Comparison of ENCODE assay signal across 9 cellular contexts in genomic region chr22:36461665-36462474, GRCh38. TPM values are rescaled to one million over a fixed set of nuclear protein-coding genes. Genes with fewer than 3 reads are reported as not detected.
A peak's percentile ranks its signal among the peaks of the same experiment; 100 is the strongest.
DNase-seq lines count a peak whose midpoint lies in the region; ATAC-seq and TF ChIP-seq lines count a peak whose summit lies in the region.
"Had no signal": no experiment of that assay in that cellular context is flagged by ENCODE, and none has a peak within 500 bp of the region (broad histone marks: within the 10 kb centered on the region; RNA-seq: fewer than 3 reads in every experiment).

No MANE protein-coding gene starts in this region.

- H3K36me3 ChIP-seq in HUES48 (ENCODE audit: control insufficient read depth, insufficient read depth, low read length) (0 out of 2 replicates have a peak, but pooled peaks cover 3% of the 10 kb centered on the region), ascending aorta (no peaks in the 10 kb centered on the region), thyroid gland (no peaks in the 10 kb centered on the region)
- no peaks in the 10 kb centered on the region for H3K36me3 ChIP-seq in CD8-positive, alpha-beta T cell (ENCODE audit: insufficient read depth, low read length)

- CTCF ChIA-PET in CD8-positive, alpha-beta T cell (lab: Charles Lee): interaction anchor here (0.6 to 1.3 kb wide), 3 partner anchors 78 to 161 kb away, joined by 3 to 4 read pairs (median 3); no protein-coding TSS in a partner anchor

- peak overlapping the region; percentile 66 for H3K27ac ChIP-seq in HUES48 (ENCODE audit: low read depth, low read length)
- peak overlapping the region; percentile 96 to 97 for H3K27ac ChIP-seq in ascending aorta
- H3K27ac ChIP-seq in thyroid gland: peak overlapping the region; percentile 91 to 98 (median 92)
- no peak overlapping the region for H3K27ac ChIP-seq in CD8-positive, alpha-beta T cell (ENCODE audit: low read depth, low read length)

- H3K4me1 Mint-ChIP-seq in CD8-positive, alpha-beta T cell (ENCODE audit: low read depth): peaks cover 5% of the 10 kb centered on the region

- H3K27me3 ChIP-seq in HUES48 (ENCODE audit: control insufficient read depth, insufficient read depth, low read length) (no peaks in the 10 kb centered on the region), ascending aorta (no peaks in the 10 kb centered on the region), thyroid gland (no peaks in the 10 kb centered on the region)
- no peaks in the 10 kb centered on the region for H3K27me3 ChIP-seq in CD8-positive, alpha-beta T cell (ENCODE audit: insufficient read depth, low read length)

- peaks cover 15% of the 10 kb centered on the region for H3K4me1 ChIP-seq in HUES48 (ENCODE audit: control insufficient read depth, insufficient read depth, low read length)
- peaks cover 29 to 67% of the 10 kb centered on the region in 2 donors for H3K4me1 ChIP-seq in ascending aorta
- peaks cover 38 to 78% of the 10 kb centered on the region in 2 donors for H3K4me1 ChIP-seq in thyroid gland
- H3K4me1 ChIP-seq in CD8-positive, alpha-beta T cell (ENCODE audit: insufficient read depth, low read length): peaks cover 7% of the 10 kb centered on the region

- no peak overlapping the region for H3K4me3 Mint-ChIP-seq in CD8-positive, alpha-beta T cell

- H3K27me3 Mint-ChIP-seq in CD8-positive, alpha-beta T cell (ENCODE audit: low read depth): no peaks in the 10 kb centered on the region

- H3K9me3 ChIP-seq in HUES48 (ENCODE audit: control insufficient read depth, insufficient read depth, low read length) (no peaks in the 10 kb centered on the region), ascending aorta (no peaks in the 10 kb centered on the region), thyroid gland (no peaks in the 10 kb centered on the region)
- H3K9me3 ChIP-seq in CD8-positive, alpha-beta T cell (ENCODE audit: low read length): no peaks in the 10 kb centered on the region

- peaks cover 3% of the 10 kb centered on the region for H3K36me3 Mint-ChIP-seq in CD8-positive, alpha-beta T cell

- intact Hi-C loops in ascending aorta (cut with DNase I) (loop anchor here (2.0 kb wide), 1 partner anchor 75 kb away; the partner anchor contains the start of gene MYH9), thyroid gland (cut with DNase I) (no loop called here)
- intact Hi-C loops in CD8-positive, alpha-beta T cell (cut with DNase I, micrococcal nuclease): no loop called here

- peak in 1 of 2 donors; percentile 75 for TF ChIP-seq POLR2A in thyroid gland (IDR thresholded peaks at IDR 0.05)

- H3K9ac ChIP-seq in HUES48 (ENCODE audit: low read depth, low read length): peak overlapping the region; percentile 19; the same call in 1 of the 2 replicates

- no peak overlapping the region for H3K4me3 ChIP-seq in HUES48 (ENCODE audit: low read depth, low read length)
- H3K4me3 ChIP-seq in ascending aorta: no peak overlapping the region
- H3K4me3 ChIP-seq in thyroid gland (replicated peaks in 1 of 3): no peak overlapping the region
- H3K4me3 ChIP-seq in CD8-positive, alpha-beta T cell (ENCODE audit: low read depth, low read length): no peak overlapping the region

- POLR2A ChIA-PET in CD8-positive, alpha-beta T cell (lab: Charles Lee): interaction anchor here (1.5 kb wide), 1 partner anchor 130 kb away, joined by 4 read pairs; no protein-coding TSS in a partner anchor

- H3K27ac Mint-ChIP-seq in CD8-positive, alpha-beta T cell: no peak overlapping the region

- 55 to 62% methylated on average over 7 to 10 of the region's 12 CpGs for WGBS in thyroid gland, 2 donors

- TF ChIP-seq CTCF in ascending aorta (IDR thresholded peaks at IDR 0.05): no peak
- TF ChIP-seq CTCF in thyroid gland (IDR thresholded peaks at IDR 0.05): no peak
- no peak for TF ChIP-seq CTCF in CD8-positive, alpha-beta T cell (IDR thresholded peaks at IDR 0.05)

- ATAC-seq in GM18873 (IDR thresholded peaks at IDR 0.05; ENCODE audit: low FRiP score, unreplicated experiment): no peak
- no peak for ATAC-seq in CD8-positive, alpha-beta T cell

- H3K9me3 Mint-ChIP-seq in CD8-positive, alpha-beta T cell: no peaks in the 10 kb centered on the region

- DNase-seq in ascending aorta (ENCODE audit: low spot score in 2 of 2) (peak in 1 of 2 donors; percentile 95), islet precursor cell (peak; percentile 99), thyroid gland (peak; percentile 98), KG1 (lab: John Stamatoyannopoulos, UW) (no peak)
- no peak for DNase-seq in activated effector memory CD4-positive, alpha-beta T cell treated with anti-CD3 and anti-CD28 coated beads, Interleukin-2, amount 50 U/mL, for 16 hours
- no peak for DNase-seq in CD8-positive, alpha-beta T cell
- DNase-seq: activated CD8-positive, alpha-beta memory T cell treated with anti-CD3 and anti-CD28 coated beads, Interleukin-2, amount 50 U/mL, for 48 hours had no signal

RNA-seq across cellular contexts. Expression of gene TXN2, which starts 19.6 kb away (rescaled TPM):
- total RNA-seq in ascending aorta (16.2 TPM), thyroid gland (100 to 1,000 TPM in 1 of 4 donors, 10 to 100 TPM in 3; 56.7 to 115 (median 75.6) TPM)
- 10 to 100 TPM; 24.4 to 29.0 TPM for total RNA-seq in CD8-positive, alpha-beta T cell

RNA-seq across cellular contexts. Expression of gene FOXRED2, which starts 45.0 kb away (rescaled TPM):
- total RNA-seq in ascending aorta (25.9 TPM), thyroid gland (10 to 100 TPM in 2 of 4 donors, 1 to 10 TPM in 2; 5.9 to 12.8 (median 9.4) TPM)
- 1 to 10 TPM; 2.1 TPM for total RNA-seq in CD8-positive, alpha-beta T cell

Comparison
In these comparisons a context has a peak if more than half of its experiments do, and no peak if none do; other contexts are left out.
1. DNase-seq: peak in islet precursor cell (single experiment) and thyroid gland (2 of 2); none in KG1 (single experiment), activated effector memory CD4-positive, alpha-beta T cell treated with anti-CD3 and anti-CD28 coated beads, Interleukin-2, amount 50 U/mL, for 16 hours (single experiment) and CD8-positive, alpha-beta T cell (0 of 7).